In genomic region chr20:48178607-48179006, GRCh38 we compare ENCODE assay signal across 1 cellular context.
A peak's percentile ranks its signal among the peaks of the same experiment; 100 is the strongest.
TF ChIP-seq lines count a peak whose summit lies in the region.

No MANE protein-coding gene starts in this region.

TF ChIP-seq in GM23338, 12 proteins besides CTCF, POLR2A, EP300 and RAD21:
- TF ChIP-seq ZNF462 (CRISPR knock-in tag; IDR thresholded peaks at IDR 0.05) (0 out of 2 replicates have a peak, but pooled peaks have one; percentile 56), CREB1 (CRISPR knock-in tag; IDR thresholded peaks at IDR 0.05; ENCODE audit: low read depth) (no peak)
